Comparison of ENCODE assay signal across 15 cellular contexts in the genomic region with DNA sequence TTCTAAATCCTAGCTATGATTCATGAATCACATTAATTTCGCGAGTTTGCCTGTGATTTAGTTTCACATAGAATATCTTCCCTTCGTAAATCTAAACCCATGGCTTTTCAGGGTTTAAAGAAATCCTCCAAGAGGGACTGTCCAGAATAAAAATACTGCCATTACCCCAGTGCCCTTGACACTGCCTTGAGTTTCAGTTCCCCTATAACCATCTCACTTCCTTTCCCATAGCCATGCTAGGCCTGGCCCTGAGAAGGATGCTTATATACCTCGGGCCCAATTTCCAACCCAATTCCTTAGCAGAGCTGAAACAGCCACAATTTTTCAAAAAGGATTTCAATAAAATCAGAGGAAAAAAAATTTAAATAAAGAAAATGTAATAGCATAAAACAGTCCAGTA.
DNase-seq lines count a peak whose midpoint lies in the region; ATAC-seq and TF ChIP-seq lines count a peak whose summit lies in the region.
"Had no signal": no experiment of that assay in that cellular context is flagged by ENCODE, and none has a peak within 500 bp of the region (broad histone marks: within the 10 kb centered on the region; RNA-seq: fewer than 3 reads in every experiment).

No MANE protein-coding gene starts in this region.

- no peaks in the 10 kb centered on the region for H3K27me3 ChIP-seq in prostate gland (replicated peaks; ENCODE audit: insufficient read depth)
- H3K27me3 ChIP-seq: cardiac muscle cell, heart right ventricle, left lung had no signal

- 92% methylated on average over 4 of the region's 4 CpGs for WGBS in prostate gland

- no peak for TF ChIP-seq CTCF in prostate gland (IDR thresholded peaks at IDR 0.05)

- H3K4me1 ChIP-seq in prostate gland (replicated peaks): no peaks in the 10 kb centered on the region
- H3K4me1 ChIP-seq: heart right ventricle, left lung had no signal

- TF ChIP-seq POLR2A in prostate gland (IDR thresholded peaks at IDR 0.05): no peak

- intact Hi-C loops in prostate gland (cut with DNase I): no loop called here

- H3K9me3 ChIP-seq in prostate gland: no peaks in the 10 kb centered on the region

- H3K36me3 ChIP-seq in prostate gland: no peaks in the 10 kb centered on the region
- H3K36me3 ChIP-seq: cardiac muscle cell, heart right ventricle, left lung had no signal

- no peak overlapping the region for H3K27ac ChIP-seq in caudate nucleus (ENCODE audit: low read depth, low read length)
- no peak overlapping the region for H3K27ac ChIP-seq in prostate gland
- H3K27ac ChIP-seq: cardiac muscle cell, heart right ventricle, left lung had no signal

- DNase-seq in caudate nucleus (lab: John Stamatoyannopoulos, UW) (no peak), prostate gland (ENCODE audit: low spot score) (no peak), NCI-H2171 (lab: John Stamatoyannopoulos, UW) (no peak), ecto neural progenitor cell (ENCODE audit: low spot score) (no peak)
- DNase-seq: activated CD4-positive, alpha-beta T cell treated with anti-CD3 and anti-CD28 coated beads, Interleukin-2, amount 50 U/mL, for 48 hours; activated gamma-delta T cell treated with Interleukin-2 at 50 U/mL for 16 hours; heart right ventricle; left lung; nephron progenitor cell; T-helper 2 cell had no signal

- H3K4me3 ChIP-seq in prostate gland: no peak overlapping the region
- H3K4me3 ChIP-seq: cardiac muscle cell, heart right ventricle, left lung had no signal

- ATAC-seq in GM18858 (IDR thresholded peaks at IDR 0.05; ENCODE audit: unreplicated experiment): peak; percentile 96
- peak; percentile 83 for ATAC-seq in GM21367 (IDR thresholded peaks at IDR 0.05; ENCODE audit: unreplicated experiment)
- ATAC-seq in HG02884 (IDR thresholded peaks at IDR 0.05; ENCODE audit: unreplicated experiment): peak; percentile 90
- peak; percentile 83 for ATAC-seq in HG03520 (IDR thresholded peaks at IDR 0.05; ENCODE audit: unreplicated experiment)
- ATAC-seq: heart right ventricle, left lung had no signal
